12 cellular contexts compared by ENCODE assay signal in the genomic region with DNA sequence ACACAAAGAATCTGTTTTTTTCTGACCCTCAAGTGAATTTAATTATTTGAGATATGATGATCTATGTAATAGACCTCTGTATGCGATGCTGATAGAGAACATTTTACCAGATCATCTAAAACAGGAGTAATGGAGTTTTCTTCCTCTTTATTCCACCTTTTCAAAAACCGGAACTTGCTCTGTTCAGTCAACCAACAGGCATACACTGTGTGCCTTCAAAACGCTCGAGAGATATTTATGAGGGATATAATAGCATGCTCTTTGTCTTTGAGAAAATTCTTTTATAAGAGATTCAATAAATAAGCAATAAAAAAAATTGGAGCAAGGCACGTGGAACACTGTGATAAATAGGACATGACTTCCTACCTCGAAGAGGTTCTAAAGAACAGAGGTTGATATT. TPM values are rescaled to one million over a fixed set of nuclear protein-coding genes. Genes with fewer than 3 reads are reported as not detected.
DNase-seq lines count a peak whose midpoint lies in the region; ATAC-seq, FAIRE-seq and TF ChIP-seq lines count a peak whose summit lies in the region.
"Had no signal": no experiment of that assay in that cellular context is flagged by ENCODE, and none has a peak within 500 bp of the region (broad histone marks: within the 10 kb centered on the region; RNA-seq: fewer than 3 reads in every experiment).

No MANE protein-coding gene starts in this region.

- intact Hi-C loops in activated CD4-positive, alpha-beta T cell treated with anti-CD3 and anti-CD28 coated beads, Interleukin-2, amount 10 ng/mL, durations not matched to agents 24 days and 14 days (cut with micrococcal nuclease): loop anchor here (10.0 kb wide), 2 partner anchors 216 to 286 kb away; no protein-coding TSS in a partner anchor
- intact Hi-C loops in activated CD4-positive, alpha-beta T cell treated with anti-CD3 and anti-CD28 coated beads for 36 hours (cut with DNase I, micrococcal nuclease): loop anchor here in 1 of 2 experiments (2.0 to 10.0 kb wide), 2 partner anchors 174 to 306 kb away; no protein-coding TSS in a partner anchor
- intact Hi-C loops in left ventricle myocardium inferior (cut with micrococcal nuclease): no loop called here

- no peaks in the 10 kb centered on the region for H3K36me3 ChIP-seq in left ventricle myocardium inferior
- H3K36me3 ChIP-seq in suprapubic skin: no peaks in the 10 kb centered on the region

- TF ChIP-seq EP300 in suprapubic skin (IDR thresholded peaks at IDR 0.05): no peak

- H3K27me3 ChIP-seq in left ventricle myocardium inferior (ENCODE audit: low read depth): no peaks in the 10 kb centered on the region
- H3K27me3 ChIP-seq in suprapubic skin: no peaks in the 10 kb centered on the region

- H3K4me3 ChIP-seq in left ventricle myocardium inferior (peak overlapping the region; percentile 41), suprapubic skin (no peak overlapping the region)

- no peak for DNase-seq in activated CD4-positive, alpha-beta T cell treated with anti-CD3 and anti-CD28 coated beads, Interleukin-2, amount 10 ng/mL, durations not matched to agents 24 days and 14 days
- no peak for DNase-seq in activated CD4-positive, alpha-beta T cell treated with anti-CD3 and anti-CD28 coated beads for 36 hours
- DNase-seq in left ventricle myocardium inferior (no peak), suprapubic skin (ENCODE audit: low spot score in 2 of 2) (no peak), RCC 7860 (ENCODE audit: low spot score) (no peak)
- no peak for DNase-seq in stimulated activated naive CD4-positive, alpha-beta T cell (lab: John Stamatoyannopoulos, UW)
- DNase-seq: NCI-H187 had no signal

- H3K27ac ChIP-seq in left ventricle myocardium inferior (replicated peaks) (peak overlapping the region; percentile 75), suprapubic skin (peak overlapping the region; percentile 45)

- H3K4me1 Mint-ChIP-seq in activated CD4-positive, alpha-beta T cell treated with anti-CD3 and anti-CD28 coated beads, Interleukin-2, amount 10 ng/mL, durations not matched to agents 24 days and 14 days: peaks cover 14% of the 10 kb centered on the region
- H3K4me1 Mint-ChIP-seq in activated CD4-positive, alpha-beta T cell treated with anti-CD3 and anti-CD28 coated beads for 36 hours: peaks cover 15% of the 10 kb centered on the region

- H3K27ac Mint-ChIP-seq in activated CD4-positive, alpha-beta T cell treated with anti-CD3 and anti-CD28 coated beads, Interleukin-2, amount 10 ng/mL, durations not matched to agents 24 days and 14 days: peak overlapping the region; percentile 73
- H3K27ac Mint-ChIP-seq in activated CD4-positive, alpha-beta T cell treated with anti-CD3 and anti-CD28 coated beads for 36 hours: no peak overlapping the region

- peak overlapping the region; percentile 59 for H3K4me3 Mint-ChIP-seq in activated CD4-positive, alpha-beta T cell treated with anti-CD3 and anti-CD28 coated beads, Interleukin-2, amount 10 ng/mL, durations not matched to agents 24 days and 14 days
- no peak overlapping the region for H3K4me3 Mint-ChIP-seq in activated CD4-positive, alpha-beta T cell treated with anti-CD3 and anti-CD28 coated beads for 36 hours

- H3K4me1 ChIP-seq in left ventricle myocardium inferior: peaks cover 18% of the 10 kb centered on the region
- H3K4me1 ChIP-seq in suprapubic skin: peaks cover 2% of the 10 kb centered on the region

- POLR2A ChIA-PET in activated CD4-positive, alpha-beta T cell treated with anti-CD3 and anti-CD28 coated beads for 36 hours (lab: Charles Lee): no interaction called here

- CTCF ChIA-PET in activated CD4-positive, alpha-beta T cell treated with anti-CD3 and anti-CD28 coated beads for 36 hours (lab: Charles Lee): no interaction called here

- H3K27me3 Mint-ChIP-seq in activated CD4-positive, alpha-beta T cell treated with anti-CD3 and anti-CD28 coated beads, Interleukin-2, amount 10 ng/mL, durations not matched to agents 24 days and 14 days: no peaks in the 10 kb centered on the region
- no peaks in the 10 kb centered on the region for H3K27me3 Mint-ChIP-seq in activated CD4-positive, alpha-beta T cell treated with anti-CD3 and anti-CD28 coated beads for 36 hours

- no peaks in the 10 kb centered on the region for H3K36me3 Mint-ChIP-seq in activated CD4-positive, alpha-beta T cell treated with anti-CD3 and anti-CD28 coated beads, Interleukin-2, amount 10 ng/mL, durations not matched to agents 24 days and 14 days (ENCODE audit: low read depth)
- no peaks in the 10 kb centered on the region for H3K36me3 Mint-ChIP-seq in activated CD4-positive, alpha-beta T cell treated with anti-CD3 and anti-CD28 coated beads for 36 hours (ENCODE audit: low read depth)

- H3K9me3 Mint-ChIP-seq in activated CD4-positive, alpha-beta T cell treated with anti-CD3 and anti-CD28 coated beads, Interleukin-2, amount 10 ng/mL, durations not matched to agents 24 days and 14 days: no peaks in the 10 kb centered on the region
- no peaks in the 10 kb centered on the region for H3K9me3 Mint-ChIP-seq in activated CD4-positive, alpha-beta T cell treated with anti-CD3 and anti-CD28 coated beads for 36 hours (ENCODE audit: low read depth)

- no peak for ATAC-seq in activated CD4-positive, alpha-beta T cell treated with anti-CD3 and anti-CD28 coated beads for 36 hours
- peak; percentile 41 for ATAC-seq in SK-N-SH treated with all-trans-retinoic acid at 6 μM for 48 hours
- ATAC-seq in GM21619 (IDR thresholded peaks at IDR 0.05; ENCODE audit: unreplicated experiment): no peak

- TF ChIP-seq CTCF in left ventricle myocardium inferior (IDR thresholded peaks at IDR 0.05; ENCODE audit: borderline replicate concordance) (no peak), suprapubic skin (IDR thresholded peaks at IDR 0.05) (no peak)

- no peak for FAIRE-seq in RCC 7860 (lab: Jason Lieb, UNC)

- H3K9me3 ChIP-seq in left ventricle myocardium inferior (replicated peaks) (no peaks in the 10 kb centered on the region), suprapubic skin (no peaks in the 10 kb centered on the region)

- 47% methylated on average over 6 of the region's 6 CpGs for WGBS in suprapubic skin

- no peak for TF ChIP-seq POLR2A in suprapubic skin (IDR thresholded peaks at IDR 0.05)

TF ChIP-seq in SK-N-SH treated with all-trans-retinoic acid at 6 μM for 48 hours, 23 proteins besides CTCF, POLR2A, EP300 and RAD21 (continues in another document):
- no peak for TF ChIP-seq TCF4 (CRISPR knock-in tag; IDR thresholded peaks at IDR 0.05; ENCODE audit: borderline replicate concordance)
- no peak for TF ChIP-seq CSDC2 (CRISPR knock-in tag; IDR thresholded peaks at IDR 0.05)
- TF ChIP-seq, protein P1, sequence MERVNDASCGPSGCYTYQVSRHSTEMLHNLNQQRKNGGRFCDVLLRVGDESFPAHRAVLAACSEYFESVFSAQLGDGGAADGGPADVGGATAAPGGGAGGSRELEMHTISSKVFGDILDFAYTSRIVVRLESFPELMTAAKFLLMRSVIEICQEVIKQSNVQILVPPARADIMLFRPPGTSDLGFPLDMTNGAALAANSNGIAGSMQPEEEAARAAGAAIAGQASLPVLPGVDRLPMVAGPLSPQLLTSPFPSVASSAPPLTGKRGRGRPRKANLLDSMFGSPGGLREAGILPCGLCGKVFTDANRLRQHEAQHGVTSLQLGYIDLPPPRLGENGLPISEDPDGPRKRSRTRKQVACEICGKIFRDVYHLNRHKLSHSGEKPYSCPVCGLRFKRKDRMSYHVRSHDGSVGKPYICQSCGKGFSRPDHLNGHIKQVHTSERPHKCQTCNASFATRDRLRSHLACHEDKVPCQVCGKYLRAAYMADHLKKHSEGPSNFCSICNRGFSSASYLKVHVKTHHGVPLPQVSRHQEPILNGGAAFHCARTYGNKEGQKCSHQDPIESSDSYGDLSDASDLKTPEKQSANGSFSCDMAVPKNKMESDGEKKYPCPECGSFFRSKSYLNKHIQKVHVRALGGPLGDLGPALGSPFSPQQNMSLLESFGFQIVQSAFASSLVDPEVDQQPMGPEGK (CRISPR knock-in tag; IDR thresholded peaks at IDR 0.05; ENCODE audit: borderline replicate concordance): no peak
- TF ChIP-seq OSR1 (CRISPR knock-in tag; IDR thresholded peaks at IDR 0.05): no peak
- no peak for TF ChIP-seq ZC3H10 (CRISPR knock-in tag; IDR thresholded peaks at IDR 0.05)
- TF ChIP-seq, protein P2, sequence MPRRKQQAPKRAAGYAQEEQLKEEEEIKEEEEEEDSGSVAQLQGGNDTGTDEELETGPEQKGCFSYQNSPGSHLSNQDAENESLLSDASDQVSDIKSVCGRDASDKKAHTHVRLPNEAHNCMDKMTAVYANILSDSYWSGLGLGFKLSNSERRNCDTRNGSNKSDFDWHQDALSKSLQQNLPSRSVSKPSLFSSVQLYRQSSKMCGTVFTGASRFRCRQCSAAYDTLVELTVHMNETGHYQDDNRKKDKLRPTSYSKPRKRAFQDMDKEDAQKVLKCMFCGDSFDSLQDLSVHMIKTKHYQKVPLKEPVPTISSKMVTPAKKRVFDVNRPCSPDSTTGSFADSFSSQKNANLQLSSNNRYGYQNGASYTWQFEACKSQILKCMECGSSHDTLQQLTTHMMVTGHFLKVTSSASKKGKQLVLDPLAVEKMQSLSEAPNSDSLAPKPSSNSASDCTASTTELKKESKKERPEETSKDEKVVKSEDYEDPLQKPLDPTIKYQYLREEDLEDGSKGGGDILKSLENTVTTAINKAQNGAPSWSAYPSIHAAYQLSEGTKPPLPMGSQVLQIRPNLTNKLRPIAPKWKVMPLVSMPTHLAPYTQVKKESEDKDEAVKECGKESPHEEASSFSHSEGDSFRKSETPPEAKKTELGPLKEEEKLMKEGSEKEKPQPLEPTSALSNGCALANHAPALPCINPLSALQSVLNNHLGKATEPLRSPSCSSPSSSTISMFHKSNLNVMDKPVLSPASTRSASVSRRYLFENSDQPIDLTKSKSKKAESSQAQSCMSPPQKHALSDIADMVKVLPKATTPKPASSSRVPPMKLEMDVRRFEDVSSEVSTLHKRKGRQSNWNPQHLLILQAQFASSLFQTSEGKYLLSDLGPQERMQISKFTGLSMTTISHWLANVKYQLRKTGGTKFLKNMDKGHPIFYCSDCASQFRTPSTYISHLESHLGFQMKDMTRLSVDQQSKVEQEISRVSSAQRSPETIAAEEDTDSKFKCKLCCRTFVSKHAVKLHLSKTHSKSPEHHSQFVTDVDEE (CRISPR knock-in tag; IDR thresholded peaks at IDR 0.05): no peak
- no peak for TF ChIP-seq ZNF8 (CRISPR knock-in tag; IDR thresholded peaks at IDR 0.05)

RNA-seq across cellular contexts. Expression of a gene that starts 2.0 kb away (rescaled TPM):
- total RNA-seq in activated CD4-positive, alpha-beta T cell treated with anti-CD3 and anti-CD28 coated beads, Interleukin-2, amount 10 ng/mL, durations not matched to agents 24 days and 14 days: not detected in 2 replicates
- not detected for total RNA-seq in activated CD4-positive, alpha-beta T cell treated with anti-CD3 and anti-CD28 coated beads for 36 hours
- total RNA-seq in left ventricle myocardium inferior (not detected), suprapubic skin (not detected)
- total RNA-seq: fibroblast of lung, kidney epithelial cell, pulmonary artery endothelial cell had no signal
